Comparison of ENCODE assay signal across 22 cellular contexts in the genomic region with DNA sequence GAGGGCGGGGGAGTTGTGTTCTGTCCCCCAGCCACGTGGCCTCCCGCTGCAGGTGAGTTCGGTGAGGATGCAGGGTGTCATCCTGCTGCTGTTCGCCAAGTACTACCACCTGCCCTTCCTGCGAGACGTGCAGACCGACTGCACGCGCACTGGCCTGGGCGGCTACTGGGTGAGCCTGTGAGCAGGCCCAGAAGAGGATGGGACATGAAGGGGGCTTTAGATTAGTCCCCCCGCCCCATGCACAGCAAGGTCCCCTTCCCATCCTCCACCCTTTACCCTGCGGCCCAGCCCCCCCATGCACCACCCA. TPM values are rescaled to one million over a fixed set of nuclear protein-coding genes. Genes with fewer than 3 reads are reported as not detected.
"Had no signal": no experiment of that assay in that cellular context is flagged by ENCODE, and none has a peak within 500 bp of the region (broad histone marks: within the 10 kb centered on the region; RNA-seq: fewer than 3 reads in every experiment).

No MANE protein-coding gene starts in this region.

- H3K9ac ChIP-seq: neural progenitor cell had no signal

- H3K27me3 Mint-ChIP-seq: activated T-helper 17 cell treated with anti-CD3 and anti-CD28 coated beads, Interleukin-2, amount 50 U/mL, for 72 hours had no signal

- H3K4me3 Mint-ChIP-seq: activated T-helper 17 cell treated with anti-CD3 and anti-CD28 coated beads, Interleukin-2, amount 50 U/mL, for 72 hours; brain; mesothelial cell of epicardium; naive thymus-derived CD8-positive, alpha-beta T cell; neural progenitor cell had no signal

- H3K4me2 ChIP-seq: neural progenitor cell had no signal

- DNase-seq: activated T-cell treated with anti-CD3 and anti-CD28 coated beads, Interleukin-2, amount 50 U/mL, for 1 hour; dermis blood vessel endothelial cell; effector CD8-positive, alpha-beta T cell; foreskin melanocyte; left ventricle myocardium inferior; stimulated activated CD4-positive, alpha-beta T cell treated with anti-CD3 and anti-CD28 coated beads, Interleukin-2, amount 100 ng/mL, for 24 hours; stimulated activated naive B cell treated with anti-CD40 and anti-IgM and Interleukin-4, amounts not matched to agents 10 μg/mL and 1 μg/mL and 100 μg/mL, for 72 hours; T1000; trophoblast cell had no signal

- H3K9me3 ChIP-seq: left ventricle myocardium inferior, vagina had no signal

- H2AFZ ChIP-seq: neural progenitor cell had no signal

- H3K4me3 ChIP-seq: left ventricle myocardium inferior, neural progenitor cell, vagina had no signal

- H3K27ac Mint-ChIP-seq: activated naive CD4-positive, alpha-beta T cell treated with anti-CD3 and anti-CD28 coated beads, Interleukin-2, amount 50 U/mL, for 72 hours; activated T-helper 17 cell treated with anti-CD3 and anti-CD28 coated beads, Interleukin-2, amount 50 U/mL, for 72 hours; brain; mesothelial cell of epicardium; naive thymus-derived CD8-positive, alpha-beta T cell; neural progenitor cell; stimulated activated naive B cell treated with anti-CD40 and anti-IgM and Interleukin-4, amounts not matched to agents 10 μg/mL and 1 μg/mL and 100 μg/mL, for 72 hours; WTC11 had no signal

- H3K36me3 Mint-ChIP-seq: activated naive CD4-positive, alpha-beta T cell treated with anti-CD3 and anti-CD28 coated beads, Interleukin-2, amount 50 U/mL, for 72 hours; brain; naive thymus-derived CD8-positive, alpha-beta T cell; neural progenitor cell; stimulated activated naive B cell treated with anti-CD40 and anti-IgM and Interleukin-4, amounts not matched to agents 10 μg/mL and 1 μg/mL and 100 μg/mL, for 72 hours; WTC11 had no signal

- ATAC-seq: activated naive CD4-positive, alpha-beta T cell treated with anti-CD3 and anti-CD28 coated beads, Interleukin-2, amount 50 U/mL, for 72 hours; activated T-helper 17 cell treated with anti-CD3 and anti-CD28 coated beads, Interleukin-2, amount 50 U/mL, for 72 hours; naive thymus-derived CD8-positive, alpha-beta T cell; right cardiac atrium had no signal

- H3K27ac ChIP-seq: left ventricle myocardium inferior, neural progenitor cell, vagina had no signal

- H3K36me3 ChIP-seq: neural progenitor cell, vagina had no signal

- H3K27me3 ChIP-seq: neural progenitor cell, vagina had no signal

- H3K9me3 Mint-ChIP-seq: activated naive CD4-positive, alpha-beta T cell treated with anti-CD3 and anti-CD28 coated beads, Interleukin-2, amount 50 U/mL, for 72 hours; activated T-helper 17 cell treated with anti-CD3 and anti-CD28 coated beads, Interleukin-2, amount 50 U/mL, for 72 hours; brain; mesothelial cell of epicardium; naive thymus-derived CD8-positive, alpha-beta T cell; neural progenitor cell; stimulated activated naive B cell treated with anti-CD40 and anti-IgM and Interleukin-4, amounts not matched to agents 10 μg/mL and 1 μg/mL and 100 μg/mL, for 72 hours; WTC11 had no signal

RNA-seq across cellular contexts. Expression of a gene that starts 4.1 kb away (rescaled TPM):
- total RNA-seq: dermis blood vessel endothelial cell had no signal
- polyA plus RNA-seq: naive thymus-derived CD8-positive, alpha-beta T cell had no signal

RNA-seq across cellular contexts. Expression of a gene that starts 13.5 kb away (rescaled TPM):
- total RNA-seq: activated naive CD4-positive, alpha-beta T cell treated with anti-CD3 and anti-CD28 coated beads, Interleukin-2, amount 50 U/mL, for 72 hours; activated T-helper 17 cell treated with anti-CD3 and anti-CD28 coated beads, Interleukin-2, amount 50 U/mL, for 72 hours; aorta; cardiac septum; dermis blood vessel endothelial cell; left ventricle myocardium inferior; lung microvascular endothelial cell; naive thymus-derived CD8-positive, alpha-beta T cell; osteocyte; right cardiac atrium had no signal
- polyA plus RNA-seq: naive thymus-derived CD8-positive, alpha-beta T cell; right cardiac atrium had no signal
